ENCODE assay signal across 12 cellular contexts in genomic region chr12:121649819-121650353, GRCh38. TPM values are rescaled to one million over a fixed set of nuclear protein-coding genes. Genes with fewer than 3 reads are reported as not detected.
DNase-seq lines count a peak whose midpoint lies in the region; ATAC-seq, FAIRE-seq and TF ChIP-seq lines count a peak whose summit lies in the region.
"Had no signal": no experiment of that assay in that cellular context is flagged by ENCODE, and none has a peak within 500 bp of the region (broad histone marks: within the 10 kb centered on the region; RNA-seq: fewer than 3 reads in every experiment).

No MANE protein-coding gene starts in this region.

- DNase-seq in GDM1 (lab: John Stamatoyannopoulos, UW) (peak; percentile 81), MV-4-11 (lab: John Stamatoyannopoulos, UW) (peak; percentile 98), nephron progenitor cell (no peak), middle frontal gyrus (ENCODE audit: extremely low spot score, low spot score) (no peak), GM19239 (ENCODE audit: insufficient read length, low spot score) (no peak)
- DNase-seq in activated CD4-positive, alpha-beta memory T cell treated with anti-CD3 and anti-CD28 coated beads, Interleukin-2, amount 10 ng/mL, durations not matched to agents 7 days and 5 days = peak; percentile 58
- DNase-seq: body of pancreas; effector CD8-positive, alpha-beta T cell; gastrocnemius medialis; Karpas-422; PC-3 had no signal

- H3K9me3 Mint-ChIP-seq in activated CD4-positive, alpha-beta memory T cell treated with anti-CD3 and anti-CD28 coated beads, Interleukin-2, amount 10 ng/mL, durations not matched to agents 7 days and 5 days = peaks cover 7% of the 10 kb centered on the region
- H3K9me3 Mint-ChIP-seq in nephron progenitor cell = no peaks in the 10 kb centered on the region

- peaks cover 43% of the 10 kb centered on the region for H3K4me1 Mint-ChIP-seq in activated CD4-positive, alpha-beta memory T cell treated with anti-CD3 and anti-CD28 coated beads, Interleukin-2, amount 10 ng/mL, durations not matched to agents 7 days and 5 days
- peaks cover 27% of the 10 kb centered on the region for H3K4me1 Mint-ChIP-seq in nephron progenitor cell

- TF ChIP-seq CTCF in nephron progenitor cell (IDR thresholded peaks at IDR 0.05) = no peak

- ATAC-seq in GM18867 (IDR thresholded peaks at IDR 0.05; ENCODE audit: unreplicated experiment) = no peak
- ATAC-seq: body of pancreas, gastrocnemius medialis, PC-3 had no signal

- POLR2A ChIA-PET in activated CD4-positive, alpha-beta memory T cell treated with anti-CD3 and anti-CD28 coated beads, Interleukin-2, amount 10 ng/mL, durations not matched to agents 7 days and 5 days (lab: Charles Lee) = interaction anchor here (0.6 to 5.2 kb wide), 6 partner anchors 10 to 187 kb away, joined by 3 to 39 read pairs (median 14); partner anchors contain the start of gene ORAI1

- peaks cover 56% of the 10 kb centered on the region for H3K36me3 Mint-ChIP-seq in activated CD4-positive, alpha-beta memory T cell treated with anti-CD3 and anti-CD28 coated beads, Interleukin-2, amount 10 ng/mL, durations not matched to agents 7 days and 5 days (ENCODE audit: low read depth)
- H3K36me3 Mint-ChIP-seq in nephron progenitor cell (ENCODE audit: low read depth) = peaks cover 10% of the 10 kb centered on the region

- peak overlapping the region; percentile 80 for H3K27ac Mint-ChIP-seq in activated CD4-positive, alpha-beta memory T cell treated with anti-CD3 and anti-CD28 coated beads, Interleukin-2, amount 10 ng/mL, durations not matched to agents 7 days and 5 days
- peak overlapping the region; percentile 42 for H3K27ac Mint-ChIP-seq in nephron progenitor cell

- H3K4me3 Mint-ChIP-seq in activated CD4-positive, alpha-beta memory T cell treated with anti-CD3 and anti-CD28 coated beads, Interleukin-2, amount 10 ng/mL, durations not matched to agents 7 days and 5 days = no peak overlapping the region
- H3K4me3 Mint-ChIP-seq in nephron progenitor cell = no peak overlapping the region

- no peak for FAIRE-seq in GM19239 (lab: Jason Lieb, UNC)

- H3K27me3 Mint-ChIP-seq in activated CD4-positive, alpha-beta memory T cell treated with anti-CD3 and anti-CD28 coated beads, Interleukin-2, amount 10 ng/mL, durations not matched to agents 7 days and 5 days = no peaks in the 10 kb centered on the region
- H3K27me3 Mint-ChIP-seq in nephron progenitor cell (ENCODE audit: low read depth, poor library complexity) = no peaks in the 10 kb centered on the region

- CTCF ChIA-PET in activated CD4-positive, alpha-beta memory T cell treated with anti-CD3 and anti-CD28 coated beads, Interleukin-2, amount 10 ng/mL, durations not matched to agents 7 days and 5 days (lab: Charles Lee) = interaction anchor here (0.6 to 3.6 kb wide), 5 partner anchors 14 to 248 kb away, joined by 3 to 18 read pairs (median 4); partner anchors contain the start of gene ORAI1

RNA-seq across cellular contexts. Expression of gene MORN3, which starts 19.6 kb away (rescaled TPM):
- total RNA-seq in activated CD4-positive, alpha-beta memory T cell treated with anti-CD3 and anti-CD28 coated beads, Interleukin-2, amount 10 ng/mL, durations not matched to agents 7 days and 5 days = 1 to 10 TPM; 3.6 to 4.2 TPM
- total RNA-seq: body of pancreas, gastrocnemius medialis had no signal

RNA-seq across cellular contexts. Expression of gene ORAI1, which starts 23.6 kb away (rescaled TPM):
- 10 to 100 TPM; 69.0 to 70.3 TPM for total RNA-seq in activated CD4-positive, alpha-beta memory T cell treated with anti-CD3 and anti-CD28 coated beads, Interleukin-2, amount 10 ng/mL, durations not matched to agents 7 days and 5 days

Comparison
In these comparisons a context has a peak if more than half of its experiments do, and no peak if none do; other contexts are left out.
1. DNase-seq: peak in GDM1 (single experiment), MV-4-11 (single experiment) and activated CD4-positive, alpha-beta memory T cell treated with anti-CD3 and anti-CD28 coated beads, Interleukin-2, amount 10 ng/mL, durations not matched to agents 7 days and 5 days (single experiment); none in nephron progenitor cell (single experiment), middle frontal gyrus (single experiment) and GM19239 (single experiment).